1 cellular context compared by ENCODE assay signal in genomic region chr4:108979754-108980153, GRCh38.
TF ChIP-seq lines count a peak whose summit lies in the region.

No MANE protein-coding gene starts in this region.

TF ChIP-seq in HEK293, 187 proteins besides CTCF, POLR2A, EP300 and RAD21 (continued from another document):
- TF ChIP-seq REST (tag by site-specific recombination; IDR thresholded peaks at IDR 0.05) (no peak), SALL2 (tag by site-specific recombination; IDR thresholded peaks at IDR 0.05; ENCODE audit: borderline replicate concordance) (no peak), PBX3 (CRISPR knock-in tag; IDR thresholded peaks at IDR 0.05) (no peak), ZNF792 (tag by site-specific recombination; IDR thresholded peaks at IDR 0.05) (no peak), ZNF311 (tag by site-specific recombination; IDR thresholded peaks at IDR 0.05; ENCODE audit: borderline replicate concordance) (no peak)
TF ChIP-seq in HEK293: peak in this region for 2.
